8 cellular contexts compared by ENCODE assay signal in genomic region chr13:35818577-35819165, GRCh38.
DNase-seq lines count a peak whose midpoint lies in the region; ATAC-seq, FAIRE-seq and TF ChIP-seq lines count a peak whose summit lies in the region.

No MANE protein-coding gene starts in this region.

- FAIRE-seq in H54 (lab: Jason Lieb, UNC), result no peak

- no peaks in the 10 kb centered on the region for H3K27me3 ChIP-seq in dorsolateral prefrontal cortex

- H3K4me3 Mint-ChIP-seq in nephron progenitor cell, result no peak overlapping the region
- no peak overlapping the region for H3K4me3 Mint-ChIP-seq in activated T-helper 2 cell treated with anti-CD3 and anti-CD28 coated beads, Interferon-gamma antibody, Interleukin-2, Interleukin-4, amounts not matched to agents 10 μg/mL and 5 μg/mL and 100 μg/mL, durations not matched to agents 14 hours and 24 hours and 36 hours (ENCODE audit: low read depth)

- peaks cover 5% of the 10 kb centered on the region for H3K9me3 Mint-ChIP-seq in nephron progenitor cell
- no peaks in the 10 kb centered on the region for H3K9me3 Mint-ChIP-seq in activated T-helper 2 cell treated with anti-CD3 and anti-CD28 coated beads, Interferon-gamma antibody, Interleukin-2, Interleukin-4, amounts not matched to agents 10 μg/mL and 5 μg/mL and 100 μg/mL, durations not matched to agents 14 hours and 24 hours and 36 hours

- ATAC-seq in GM21390 (IDR thresholded peaks at IDR 0.05; ENCODE audit: unreplicated experiment), result no peak

- H3K36me3 Mint-ChIP-seq in nephron progenitor cell (ENCODE audit: low read depth), result no peaks in the 10 kb centered on the region
- H3K36me3 Mint-ChIP-seq in activated T-helper 2 cell treated with anti-CD3 and anti-CD28 coated beads, Interferon-gamma antibody, Interleukin-2, Interleukin-4, amounts not matched to agents 10 μg/mL and 5 μg/mL and 100 μg/mL, durations not matched to agents 14 hours and 24 hours and 36 hours (ENCODE audit: low read depth), result no peaks in the 10 kb centered on the region

- H3K4me1 Mint-ChIP-seq in nephron progenitor cell, result no peaks in the 10 kb centered on the region
- H3K4me1 Mint-ChIP-seq in activated T-helper 2 cell treated with anti-CD3 and anti-CD28 coated beads, Interferon-gamma antibody, Interleukin-2, Interleukin-4, amounts not matched to agents 10 μg/mL and 5 μg/mL and 100 μg/mL, durations not matched to agents 14 hours and 24 hours and 36 hours (ENCODE audit: low read depth), result no peaks in the 10 kb centered on the region

- intact Hi-C loops in dorsolateral prefrontal cortex (cut with DNase I), result no loop called here
- intact Hi-C loops in activated T-helper 2 cell treated with anti-CD3 and anti-CD28 coated beads, Interferon-gamma antibody, Interleukin-2, Interleukin-4, amounts not matched to agents 10 μg/mL and 5 μg/mL and 100 μg/mL, durations not matched to agents 14 hours and 24 hours and 36 hours (cut with micrococcal nuclease), result no loop called here

- DNase-seq in Ammon's horn (ENCODE audit: low spot score), result peak; percentile 39
- DNase-seq in H54 (ENCODE audit: insufficient read length, low spot score), result peak; percentile 9
- peak; percentile 65 for DNase-seq in NCI-H82 treated with DMSO at 0.1 percent for 48 hours (lab: John Stamatoyannopoulos, UW; ENCODE audit: unreplicated experiment)
- no peak for DNase-seq in dorsolateral prefrontal cortex
- DNase-seq in nephron progenitor cell, result no peak
- DNase-seq in activated T-helper 2 cell treated with anti-CD3 and anti-CD28 coated beads, Interferon-gamma antibody, Interleukin-2, Interleukin-4, amounts not matched to agents 10 μg/mL and 5 μg/mL and 100 μg/mL, durations not matched to agents 14 hours and 24 hours and 36 hours (ENCODE audit: low spot score), result no peak
- no peak for DNase-seq in ureter (ENCODE audit: low spot score)

- TF ChIP-seq POLR2A in H54 (IDR thresholded peaks at IDR 0.05; ENCODE audit: low read depth, low read length), result no peak

- H3K4me3 ChIP-seq in dorsolateral prefrontal cortex, result no peak overlapping the region

- H3K27ac Mint-ChIP-seq in nephron progenitor cell, result no peak overlapping the region
- no peak overlapping the region for H3K27ac Mint-ChIP-seq in activated T-helper 2 cell treated with anti-CD3 and anti-CD28 coated beads, Interferon-gamma antibody, Interleukin-2, Interleukin-4, amounts not matched to agents 10 μg/mL and 5 μg/mL and 100 μg/mL, durations not matched to agents 14 hours and 24 hours and 36 hours

- peak overlapping the region in 3 of 59 donors; percentile 15 to 46 (median 34) for H3K27ac ChIP-seq in dorsolateral prefrontal cortex

- TF ChIP-seq CTCF in dorsolateral prefrontal cortex (IDR thresholded peaks at IDR 0.05 in 54 of 56, conservative IDR thresholded peaks at IDR 0.05 in 2 of 56; ENCODE audit: low read depth in 1 of 56, partially characterized antibody in 56 of 56) (peak; percentile 53 to 86 (median 76)), nephron progenitor cell (IDR thresholded peaks at IDR 0.05) (peak; percentile 78)

- H3K27me3 Mint-ChIP-seq in nephron progenitor cell (ENCODE audit: low read depth, poor library complexity), result no peaks in the 10 kb centered on the region
- no peaks in the 10 kb centered on the region for H3K27me3 Mint-ChIP-seq in activated T-helper 2 cell treated with anti-CD3 and anti-CD28 coated beads, Interferon-gamma antibody, Interleukin-2, Interleukin-4, amounts not matched to agents 10 μg/mL and 5 μg/mL and 100 μg/mL, durations not matched to agents 14 hours and 24 hours and 36 hours (ENCODE audit: low read depth)

Comparison
In these comparisons a context has a peak if more than half of its experiments do, and no peak if none do; other contexts are left out.
1. DNase-seq: peak in Ammon's horn (single experiment), H54 (single experiment) and NCI-H82 treated with DMSO at 0.1 percent for 48 hours (single experiment); none in dorsolateral prefrontal cortex (0 of 10), nephron progenitor cell (single experiment), activated T-helper 2 cell treated with anti-CD3 and anti-CD28 coated beads, Interferon-gamma antibody, Interleukin-2, Interleukin-4, amounts not matched to agents 10 μg/mL and 5 μg/mL and 100 μg/mL, durations not matched to agents 14 hours and 24 hours and 36 hours (single experiment) and ureter (single experiment).